In the genomic region with DNA sequence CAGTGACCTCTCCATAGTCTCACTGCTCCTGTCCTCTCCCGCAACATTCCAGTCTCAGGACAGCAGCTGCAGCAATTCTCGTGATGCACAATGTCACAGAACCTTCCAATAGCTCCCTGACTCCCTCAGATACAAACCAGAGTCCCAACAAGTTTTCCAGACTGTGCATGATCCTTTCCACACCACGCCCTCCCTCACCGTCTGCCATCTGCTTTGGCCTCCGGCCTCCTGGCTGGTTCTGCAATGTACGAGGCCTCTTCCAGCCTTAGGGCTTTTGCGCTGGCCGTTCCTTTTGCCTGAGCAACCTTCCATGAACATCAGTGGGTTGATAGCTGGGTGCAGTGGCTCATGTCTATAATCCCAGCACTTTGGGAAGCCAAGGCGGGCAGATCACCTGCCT, we compare ENCODE assay signal across 33 cellular contexts. TPM values are rescaled to one million over a fixed set of nuclear protein-coding genes. Genes with fewer than 3 reads are reported as not detected.
"Had no signal": no experiment of that assay in that cellular context is flagged by ENCODE, and none has a peak within 500 bp of the region (broad histone marks: within the 10 kb centered on the region; RNA-seq: fewer than 3 reads in every experiment).

No MANE protein-coding gene starts in this region.

- DNase-seq: activated B cell treated with CpG ODN at 0.5 μM for 24 hours; activated CD4-positive, alpha-beta memory T cell treated with anti-CD3 and anti-CD28 coated beads for 36 hours; activated CD4-positive, alpha-beta T cell treated with anti-CD3 and anti-CD28 coated beads for 4 hours; activated CD4-positive, alpha-beta T cell treated with anti-CD3 and anti-CD28 coated beads, Interleukin-2, amount 10 ng/mL, durations not matched to agents 24 days and 14 days; activated CD4-positive, alpha-beta T cell treated with anti-CD3 and anti-CD28 coated beads, Interleukin-2, amount 50 U/mL, for 1 hour; activated CD4-positive, alpha-beta T cell treated with anti-CD3 and anti-CD28 coated beads, Interleukin-2, amount 50 U/mL, for 4 hours; activated CD4-positive, CD25-positive, alpha-beta regulatory T cell treated with anti-CD3 and anti-CD28 coated beads, Interleukin-2, amount 50 U/mL, for 72 hours; activated CD8-positive, alpha-beta memory T cell treated with anti-CD3 and anti-CD28 coated beads, Interleukin-2, amount 50 U/mL, for 4 hours; activated CD8-positive, alpha-beta T cell treated with anti-CD3 and anti-CD28 coated beads for 36 hours; activated effector memory CD4-positive, alpha-beta T cell treated with anti-CD3 and anti-CD28 coated beads, Interleukin-2, amount 50 U/mL, for 16 hours; activated gamma-delta T cell treated with Interleukin-2 at 50 U/mL for 16 hours; activated naive CD4-positive, alpha-beta T cell; activated naive CD4-positive, alpha-beta T cell treated with anti-CD3 and anti-CD28 coated beads for 36 hours; activated naive CD4-positive, alpha-beta T cell treated with anti-CD3 and anti-CD28 coated beads, Interleukin-2, amount 50 U/mL, for 16 hours; activated naive CD8-positive, alpha-beta T cell treated with anti-CD3 and anti-CD28 coated beads for 36 hours; activated T-cell treated with anti-CD3 and anti-CD28 coated beads for 4 hours; activated T-cell treated with anti-CD3 and anti-CD28 coated beads, Interleukin-2, amount 50 U/mL, for 1 hour; activated T-cell treated with anti-CD3 and anti-CD28 coated beads, Interleukin-2, amount 50 U/mL, for 4 hours; activated T-cell treated with anti-CD3 and anti-CD28 coated beads, Interleukin-2, amount 50 U/mL, for 72 hours; adrenal gland; amniotic stem cell; aorta; body of pancreas; brain microvascular endothelial cell; central memory CD4-positive, alpha-beta T cell; T-helper 1 cell; T-helper 2 cell; T-helper 9 cell had no signal

- H3K4me1 ChIP-seq: adrenal gland, body of pancreas, breast epithelium had no signal

- H3K36me3 ChIP-seq: adrenal gland, brain microvascular endothelial cell, breast epithelium had no signal

- H3K4me3 ChIP-seq: adrenal gland, body of pancreas, breast epithelium had no signal

- H3K9me3 ChIP-seq: adrenal gland, body of pancreas, breast epithelium had no signal

- H3K27me3 ChIP-seq: adrenal gland, body of pancreas, brain microvascular endothelial cell had no signal

- H3K27ac ChIP-seq: adrenal gland, body of pancreas, brain microvascular endothelial cell, breast epithelium, VCaP had no signal

RNA-seq across cellular contexts. Expression of gene FNDC1, which starts 9.6 kb away (rescaled TPM):
- total RNA-seq: activated B cell treated with CpG ODN at 0.5 μM for 24 hours; activated CD4-positive, alpha-beta memory T cell treated with anti-CD3 and anti-CD28 coated beads for 36 hours; activated CD4-positive, alpha-beta T cell treated with anti-CD3 and anti-CD28 coated beads, Interleukin-2, amount 10 ng/mL, durations not matched to agents 24 days and 14 days; activated CD8-positive, alpha-beta memory T cell treated with anti-CD3 and anti-CD28 coated beads for 36 hours; activated CD8-positive, alpha-beta T cell treated with anti-CD3 and anti-CD28 coated beads for 36 hours; activated naive CD4-positive, alpha-beta T cell treated with anti-CD3 and anti-CD28 coated beads for 36 hours; activated T-helper 1 cell treated with anti-CD3 and anti-CD28 coated beads, Interleukin-12 subunit alpha, Interleukin-12 subunit beta, Interleukin-2, Interleukin-4 antibody, amounts not matched to agents 30 ng/mL and 10 ng/mL and 1 ng/mL, durations not matched to agents 14 hours and 24 hours and 36 hours; activated T-helper 17 cell treated with anti-CD3 and anti-CD28 coated beads, Interleukin-2, amount 50 U/mL, for 72 hours had no signal
